ENCODE assay signal across 8 cellular contexts in genomic region chr12:77865178-77865577, GRCh38. TPM values are rescaled to one million over a fixed set of nuclear protein-coding genes. Genes with fewer than 3 reads are reported as not detected.
"Had no signal": no experiment of that assay in that cellular context is flagged by ENCODE, and none has a peak within 500 bp of the region (broad histone marks: within the 10 kb centered on the region; RNA-seq: fewer than 3 reads in every experiment).

No MANE protein-coding gene starts in this region.

- DNase-seq: GDM1, GF-D8 had no signal

- H3K4me3 ChIP-seq: GM12878 had no signal

- ATAC-seq: GM12878 had no signal

- FAIRE-seq: G401.6, GM12878, GM12891, GM12892, GM19239 had no signal

RNA-seq across cellular contexts. Expression of gene NAV3, which starts 34.5 kb away (rescaled TPM):
- total RNA-seq: G401 had no signal
